8 cellular contexts compared by ENCODE assay signal in the genomic region with DNA sequence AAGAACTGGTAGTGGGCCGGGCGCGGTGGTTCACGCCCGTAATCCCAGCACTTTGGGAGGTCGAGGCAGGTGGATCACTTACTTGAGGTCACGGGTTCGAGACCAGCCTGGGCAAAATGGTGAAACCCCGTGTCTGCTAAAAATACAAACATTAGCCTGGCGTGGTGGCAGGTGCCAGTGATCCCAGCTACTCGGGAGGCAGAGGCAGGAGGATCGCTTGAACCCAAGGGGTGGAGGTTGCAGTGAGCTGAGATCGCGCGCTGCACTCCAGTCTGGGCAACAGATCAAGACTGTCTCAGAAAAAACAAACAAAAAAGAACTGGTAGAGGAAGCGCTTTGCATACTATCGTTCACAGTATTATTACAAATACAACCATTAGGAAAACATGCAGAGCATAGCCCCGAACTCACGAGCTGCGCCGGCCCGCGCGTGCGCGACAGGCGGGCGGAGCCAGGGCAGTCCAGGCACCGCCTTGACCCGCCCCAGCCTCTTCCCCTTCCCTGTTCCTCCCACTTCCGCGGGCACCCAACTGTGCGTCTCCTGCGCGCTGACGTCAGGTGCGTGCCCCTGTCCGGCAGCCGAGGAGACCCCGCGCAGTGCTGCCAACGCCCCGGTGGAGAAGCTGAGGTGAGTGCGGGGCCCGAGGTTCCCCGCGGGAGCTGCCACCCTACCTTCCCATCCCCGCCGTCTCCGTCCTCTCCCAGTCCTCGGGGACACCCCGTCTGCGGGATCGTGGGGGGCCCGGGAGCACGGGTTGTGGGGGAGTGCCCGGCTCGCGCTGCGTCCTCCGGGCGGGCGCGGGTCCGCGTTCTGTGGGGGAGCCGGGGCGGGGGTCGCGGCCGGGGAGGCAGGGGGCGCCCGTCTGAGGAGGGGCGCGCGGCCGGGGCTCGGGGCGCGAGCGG. TPM values are rescaled to one million over a fixed set of nuclear protein-coding genes. Genes with fewer than 3 reads are reported as not detected.
DNase-seq lines count a peak whose midpoint lies in the region; ATAC-seq and TF ChIP-seq lines count a peak whose summit lies in the region.

A gene (plus strand): TSS at position 595 of the 903 bp plus-strand sequence. CDS start 25,770 bp downstream, outside the sequence.

- CTCF ChIA-PET in PC-9 (lab: Charles Lee) = interaction anchor here (0.5 to 1.1 kb wide), 3 partner anchors 28 to 382 kb away, joined by 3 to 4 read pairs (median 4); no protein-coding TSS in a partner anchor

- H3K36me3 ChIP-seq in PC-9 (ENCODE audit: low read depth) = peaks cover 9% of the 10 kb centered on the region; the same call in 1 of the 2 replicates
- H3K36me3 ChIP-seq in mucosa of stomach (ENCODE audit: control insufficient read depth, insufficient read depth, low read length) = no peaks in the 10 kb centered on the region

- peaks cover 20% of the 10 kb centered on the region for H3K4me1 ChIP-seq in PC-9 (replicated peaks; ENCODE audit: insufficient read depth)
- H3K4me1 ChIP-seq in mucosa of stomach (ENCODE audit: control insufficient read depth, insufficient read depth, low read length) = peaks cover 23% of the 10 kb centered on the region

- H3K27ac ChIP-seq in PC-9 = peak within 1 kb of the TSS; percentile 79

- BruUV-seq in PC-9 (replicated peaks; lab: Mats Ljungman, UMichigan) = no TSS peak

- peak; percentile 75 for ATAC-seq in GM21619 (IDR thresholded peaks at IDR 0.05; ENCODE audit: unreplicated experiment)

- peaks cover 39% of the 10 kb centered on the region for H3K79me2 ChIP-seq in PC-9 (ENCODE audit: low read depth)

- peak; percentile 86 for DNase-seq in DMS153 (lab: John Stamatoyannopoulos, UW)
- DNase-seq in KBM-7 = peak; percentile 97
- DNase-seq in PC-9 = peak; percentile 80 to 97
- DNase-seq in activated T-cell treated with anti-CD3 and anti-CD28 coated beads, Interleukin-2, amount 50 U/mL, for 1 hour = peak; percentile 99
- DNase-seq in epithelial cell of proximal tubule (ENCODE audit: low read depth) = peak; percentile 45
- DNase-seq in stimulated activated CD8-positive, alpha-beta memory T cell treated with anti-CD3 and anti-CD28 coated beads, Interleukin-4, amount 100 ng/mL, for 48 hours = peak; percentile 99

- H3K4me3 ChIP-seq in PC-9 (peak within 1 kb of the TSS; percentile 90), epithelial cell of proximal tubule (ENCODE audit: low read depth, low read length) (peak within 1 kb of the TSS; percentile 85), mucosa of stomach (ENCODE audit: low read length) (peak within 1 kb of the TSS; percentile 54)

- intact Hi-C loops in PC-9 (cut with micrococcal nuclease; ENCODE audit: unreplicated experiment) = loop anchor here (1.0 kb wide), 1 partner anchor 27 kb away; no protein-coding TSS in a partner anchor

- peak within 1 kb of the TSS; percentile 81 for H2AFZ ChIP-seq in PC-9

- H3K9me3 ChIP-seq in PC-9 (ENCODE audit: insufficient read depth, low read depth) (no peaks in the 10 kb centered on the region), mucosa of stomach (ENCODE audit: control insufficient read depth, low read length) (no peaks in the 10 kb centered on the region)

- peaks cover 37% of the 10 kb centered on the region for H4K20me1 ChIP-seq in PC-9 (ENCODE audit: insufficient read depth)

- H3K9me2 ChIP-seq in PC-9 (ENCODE audit: insufficient read depth) = no peaks in the 10 kb centered on the region

- in situ Hi-C loops in KBM-7 (cut with MboI; ENCODE audit: low pct_unique_long_range_greater_than_20kb, low sequenced_read_pairs) = no loop called here

- POLR2A ChIA-PET in PC-9 (lab: Charles Lee; ENCODE audit: unreplicated experiment) = interaction anchor here (0.5 to 1.8 kb wide), 7 partner anchors 27 to 1691 kb away, joined by 3 to 20 read pairs (median 4); a partner anchor contains a TSS

- TF ChIP-seq CTCF in PC-9 (conservative IDR thresholded peaks at IDR 0.05) = no peak
- no peak for TF ChIP-seq CTCF in epithelial cell of proximal tubule (conservative IDR thresholded peaks at IDR 0.05; ENCODE audit: low read depth, low read length)

- peaks cover 12% of the 10 kb centered on the region; the same call in 1 of the 2 replicates for H3F3A ChIP-seq in PC-9 (ENCODE audit: insufficient read depth, low read depth)

- H3K27me3 ChIP-seq in PC-9 (ENCODE audit: insufficient read depth, low read depth) (no peaks in the 10 kb centered on the region), mucosa of stomach (ENCODE audit: control insufficient read depth, insufficient read depth, low read length) (no peaks in the 10 kb centered on the region)

- peak within 1 kb of the TSS; percentile 94 for H3K9ac ChIP-seq in mucosa of stomach (ENCODE audit: low read length)

- peak within 1 kb of the TSS; percentile 97 for H3K4me2 ChIP-seq in PC-9

RNA-seq across cellular contexts. Expression of the gene that starts here (rescaled TPM):
- total RNA-seq in PC-9 (2021) (119 and 183 TPM in 2 replicates), epithelial cell of proximal tubule (339 and 441 TPM in 2 replicates)

Comparison
In these comparisons a context has a peak if more than half of its experiments do, and no peak if none do; other contexts are left out.
1. Peak in every context shown above with its lines: DNase-seq, ATAC-seq, H3K4me3 ChIP-seq and H3K27ac ChIP-seq.
2. DNase-seq: peak in every context shown above with its lines; median percentile 99 in activated T-cell treated with anti-CD3 and anti-CD28 coated beads, Interleukin-2, amount 50 U/mL, for 1 hour; 99 in stimulated activated CD8-positive, alpha-beta memory T cell treated with anti-CD3 and anti-CD28 coated beads, Interleukin-4, amount 100 ng/mL, for 48 hours; 97 in KBM-7; 88 in PC-9; 86 in DMS153; 45 in epithelial cell of proximal tubule.